8 cellular contexts compared by ENCODE assay signal in genomic region chr14:39169541-39169900, GRCh38. TPM values are rescaled to one million over a fixed set of nuclear protein-coding genes. Genes with fewer than 3 reads are reported as not detected.
DNase-seq lines count a peak whose midpoint lies in the region; ATAC-seq, FAIRE-seq and TF ChIP-seq lines count a peak whose summit lies in the region.

No MANE protein-coding gene starts in this region.

- no peaks in the 10 kb centered on the region for H3K9me3 Mint-ChIP-seq in WTC11

- peaks cover 2% of the 10 kb centered on the region; the same call in 1 of the 2 replicates for H3K36me3 Mint-ChIP-seq in WTC11

- H3K4me3 ChIP-seq in rectal smooth muscle tissue (ENCODE audit: low read length), result peak overlapping the region; percentile 98

- H3K4me1 ChIP-seq in rectal smooth muscle tissue (ENCODE audit: control insufficient read depth, insufficient read depth, low read length), result peaks cover 15% of the 10 kb centered on the region

- TF ChIP-seq CTCF in C4-2B (conservative IDR thresholded peaks at IDR 0.05), result no peak
- no peak for TF ChIP-seq CTCF in WTC11 (IDR thresholded peaks at IDR 0.05)

- intact Hi-C loops in Right ventricle myocardium superior (cut with DNase I), result no loop called here

- peaks cover 26% of the 10 kb centered on the region for H3K4me1 Mint-ChIP-seq in WTC11

- H3K9ac ChIP-seq in rectal smooth muscle tissue (ENCODE audit: low read length), result peak overlapping the region; percentile 95

- ATAC-seq in WTC11 (no peak), Right ventricle myocardium superior (ENCODE audit: poor library complexity) (peak; percentile 52)

- H3K27ac ChIP-seq in C4-2B, result peak overlapping the region; percentile 84
- H3K27ac ChIP-seq in rectal smooth muscle tissue (ENCODE audit: low read depth, low read length), result peak overlapping the region; percentile 98

- H3K4me3 Mint-ChIP-seq in WTC11, result peak overlapping the region; percentile 89

- H3K27me3 Mint-ChIP-seq in WTC11 (ENCODE audit: low read depth), result no peaks in the 10 kb centered on the region

- no peak for TF ChIP-seq POLR2A in H54 (IDR thresholded peaks at IDR 0.05; ENCODE audit: low read depth, low read length)

- CTCF ChIA-PET in WTC11 (lab: Charles Lee), result interaction anchor here (0.9 to 1.6 kb wide), 7 partner anchors 11 to 262 kb away, joined by 3 to 8 read pairs (median 4); partner anchors contain the start of genes GEMIN2 and SEC23A

- DNase-seq in H54 (ENCODE audit: insufficient read length, low spot score), result no peak
- DNase-seq in WTC11 (ENCODE audit: low spot score), result no peak
- no peak for DNase-seq in Right ventricle myocardium superior
- no peak for DNase-seq in NCI-H2196 treated with DMSO at 0.1 percent for 48 hours (lab: John Stamatoyannopoulos, UW; ENCODE audit: unreplicated experiment)
- DNase-seq in activated CD4-positive, CD25-positive, alpha-beta regulatory T cell (lab: John Stamatoyannopoulos, UW), result no peak
- no peak for DNase-seq in activated CD4-positive, CD25-positive, alpha-beta regulatory T cell treated with anti-CD3 and anti-CD28 coated beads, Interleukin-2, amount 50 U/mL, for 72 hours

- H3K27ac Mint-ChIP-seq in WTC11, result peak overlapping the region; percentile 92

- no peaks in the 10 kb centered on the region for H3K27me3 ChIP-seq in rectal smooth muscle tissue (ENCODE audit: control insufficient read depth, insufficient read depth, low read length)

- peaks cover 3% of the 10 kb centered on the region for H3K36me3 ChIP-seq in rectal smooth muscle tissue (ENCODE audit: control insufficient read depth, insufficient read depth, low read length)

- POLR2A ChIA-PET in WTC11 (lab: Charles Lee), result interaction anchor here (0.6 to 2.0 kb wide), 7 partner anchors 9 to 263 kb away, joined by 3 to 32 read pairs (median 6); partner anchors contain the start of genes FBXO33 and SEC23A

- peak; percentile 20 for FAIRE-seq in H54 (lab: Jason Lieb, UNC)

TF ChIP-seq in WTC11, 78 proteins besides CTCF, POLR2A, EP300 and RAD21:
- TF ChIP-seq IRF2 (CRISPR knock-in tag; IDR thresholded peaks at IDR 0.05; ENCODE audit: borderline replicate concordance, low read depth) (no peak), ZBTB21 (CRISPR knock-in tag; IDR thresholded peaks at IDR 0.05; ENCODE audit: borderline replicate concordance) (no peak), TCF7 (CRISPR knock-in tag; IDR thresholded peaks at IDR 0.05; ENCODE audit: low read depth) (no peak), HMGA2 (CRISPR knock-in tag; IDR thresholded peaks at IDR 0.05) (no peak), USF1 (CRISPR knock-in tag; IDR thresholded peaks at IDR 0.05) (no peak), EMX1 (CRISPR knock-in tag; IDR thresholded peaks at IDR 0.05) (no peak), ZNF671 (CRISPR knock-in tag; IDR thresholded peaks at IDR 0.05) (no peak), CBFB (CRISPR knock-in tag; IDR thresholded peaks at IDR 0.05; ENCODE audit: low read depth) (no peak), ESRRA (CRISPR knock-in tag; IDR thresholded peaks at IDR 0.05; ENCODE audit: borderline replicate concordance) (no peak), NFE2L1 (CRISPR knock-in tag; IDR thresholded peaks at IDR 0.05) (no peak), SMAD3 (CRISPR knock-in tag; IDR thresholded peaks at IDR 0.05; ENCODE audit: borderline replicate concordance) (no peak)
- TF ChIP-seq, protein P1, sequence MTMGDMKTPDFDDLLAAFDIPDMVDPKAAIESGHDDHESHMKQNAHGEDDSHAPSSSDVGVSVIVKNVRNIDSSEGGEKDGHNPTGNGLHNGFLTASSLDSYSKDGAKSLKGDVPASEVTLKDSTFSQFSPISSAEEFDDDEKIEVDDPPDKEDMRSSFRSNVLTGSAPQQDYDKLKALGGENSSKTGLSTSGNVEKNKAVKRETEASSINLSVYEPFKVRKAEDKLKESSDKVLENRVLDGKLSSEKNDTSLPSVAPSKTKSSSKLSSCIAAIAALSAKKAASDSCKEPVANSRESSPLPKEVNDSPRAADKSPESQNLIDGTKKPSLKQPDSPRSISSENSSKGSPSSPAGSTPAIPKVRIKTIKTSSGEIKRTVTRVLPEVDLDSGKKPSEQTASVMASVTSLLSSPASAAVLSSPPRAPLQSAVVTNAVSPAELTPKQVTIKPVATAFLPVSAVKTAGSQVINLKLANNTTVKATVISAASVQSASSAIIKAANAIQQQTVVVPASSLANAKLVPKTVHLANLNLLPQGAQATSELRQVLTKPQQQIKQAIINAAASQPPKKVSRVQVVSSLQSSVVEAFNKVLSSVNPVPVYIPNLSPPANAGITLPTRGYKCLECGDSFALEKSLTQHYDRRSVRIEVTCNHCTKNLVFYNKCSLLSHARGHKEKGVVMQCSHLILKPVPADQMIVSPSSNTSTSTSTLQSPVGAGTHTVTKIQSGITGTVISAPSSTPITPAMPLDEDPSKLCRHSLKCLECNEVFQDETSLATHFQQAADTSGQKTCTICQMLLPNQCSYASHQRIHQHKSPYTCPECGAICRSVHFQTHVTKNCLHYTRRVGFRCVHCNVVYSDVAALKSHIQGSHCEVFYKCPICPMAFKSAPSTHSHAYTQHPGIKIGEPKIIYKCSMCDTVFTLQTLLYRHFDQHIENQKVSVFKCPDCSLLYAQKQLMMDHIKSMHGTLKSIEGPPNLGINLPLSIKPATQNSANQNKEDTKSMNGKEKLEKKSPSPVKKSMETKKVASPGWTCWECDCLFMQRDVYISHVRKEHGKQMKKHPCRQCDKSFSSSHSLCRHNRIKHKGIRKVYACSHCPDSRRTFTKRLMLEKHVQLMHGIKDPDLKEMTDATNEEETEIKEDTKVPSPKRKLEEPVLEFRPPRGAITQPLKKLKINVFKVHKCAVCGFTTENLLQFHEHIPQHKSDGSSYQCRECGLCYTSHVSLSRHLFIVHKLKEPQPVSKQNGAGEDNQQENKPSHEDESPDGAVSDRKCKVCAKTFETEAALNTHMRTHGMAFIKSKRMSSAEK (CRISPR knock-in tag; IDR thresholded peaks at IDR 0.05; ENCODE audit: borderline replicate concordance), result no peak
- TF ChIP-seq, protein P2, sequence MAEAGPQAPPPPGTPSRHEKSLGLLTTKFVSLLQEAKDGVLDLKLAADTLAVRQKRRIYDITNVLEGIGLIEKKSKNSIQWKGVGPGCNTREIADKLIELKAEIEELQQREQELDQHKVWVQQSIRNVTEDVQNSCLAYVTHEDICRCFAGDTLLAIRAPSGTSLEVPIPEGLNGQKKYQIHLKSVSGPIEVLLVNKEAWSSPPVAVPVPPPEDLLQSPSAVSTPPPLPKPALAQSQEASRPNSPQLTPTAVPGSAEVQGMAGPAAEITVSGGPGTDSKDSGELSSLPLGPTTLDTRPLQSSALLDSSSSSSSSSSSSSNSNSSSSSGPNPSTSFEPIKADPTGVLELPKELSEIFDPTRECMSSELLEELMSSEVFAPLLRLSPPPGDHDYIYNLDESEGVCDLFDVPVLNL (CRISPR knock-in tag; IDR thresholded peaks at IDR 0.05; ENCODE audit: borderline replicate concordance, low read depth), result no peak
TF ChIP-seq in WTC11: peak in this region for 0.

RNA-seq across cellular contexts. Expression of gene TRAPPC6B, which starts 0.6 kb away (rescaled TPM):
- total RNA-seq in WTC11 (2021) (19.8 to 22.2 TPM (median 20.8 TPM) in 3 replicates), Right ventricle myocardium superior (21.9 TPM)

RNA-seq across cellular contexts. Expression of gene PNN, which starts 5.5 kb away (rescaled TPM):
- 135 to 156 TPM (median 135 TPM) in 3 replicates for total RNA-seq in WTC11 (2021)
- total RNA-seq in Right ventricle myocardium superior, result 20.5 TPM

RNA-seq across cellular contexts. Expression of gene GEMIN2, which starts 55.4 kb away (rescaled TPM):
- 27.1 to 34.9 TPM (median 31.8 TPM) in 3 replicates for total RNA-seq in WTC11 (2021)
- total RNA-seq in Right ventricle myocardium superior, result 5.1 TPM
